Comparison of ENCODE assay signal across 14 cellular contexts in the genomic region with DNA sequence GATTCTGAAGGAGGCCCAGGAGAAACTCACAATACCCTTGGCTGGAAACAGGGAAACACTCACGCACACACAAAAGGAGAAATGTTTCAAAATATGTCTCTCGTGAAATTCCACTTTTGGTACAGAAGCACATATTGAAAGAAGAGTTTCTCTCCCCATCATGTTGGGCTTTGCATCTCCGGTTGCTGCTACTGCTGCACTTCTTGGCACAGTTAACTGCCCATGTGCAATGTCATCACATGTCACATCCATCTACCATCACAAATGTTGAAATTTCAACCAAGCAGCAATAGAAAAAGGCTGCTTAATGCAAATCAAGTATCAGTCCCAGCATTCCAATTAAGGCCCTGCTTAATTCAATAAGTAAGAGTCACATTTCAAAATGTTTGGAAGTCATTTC.
A peak's percentile ranks its signal among the peaks of the same experiment; 100 is the strongest.
DNase-seq lines count a peak whose midpoint lies in the region; ATAC-seq, FAIRE-seq and TF ChIP-seq lines count a peak whose summit lies in the region.
"Had no signal": no experiment of that assay in that cellular context is flagged by ENCODE, and none has a peak within 500 bp of the region (broad histone marks: within the 10 kb centered on the region; RNA-seq: fewer than 3 reads in every experiment).

No MANE protein-coding gene starts in this region.

- no peak overlapping the region for H2AFZ ChIP-seq in HepG2 (ENCODE audit: low read length)

- POLR2A ChIA-PET in HepG2 (lab: Yijun Ruan, JAX), result interaction anchor here (0.7 kb wide), 1 partner anchor 563 kb away, joined by 3 read pairs; no protein-coding TSS in a partner anchor

- H3K79me2 ChIP-seq in HepG2 (ENCODE audit: insufficient read depth, low read length), result peaks cover 49% of the 10 kb centered on the region

- TF ChIP-seq EP300 in HepG2 (IDR thresholded peaks at IDR 0.05; ENCODE audit: low read depth in 2 of 2, low read length in 2 of 2) (no peak), HepG2 (CRISPR knock-in tag; IDR thresholded peaks at IDR 0.05; ENCODE audit: borderline replicate concordance) (no peak)

- H3K4me1 ChIP-seq in adipocyte (ENCODE audit: control insufficient read depth, insufficient read depth, low read length) (peaks cover 80% of the 10 kb centered on the region), HepG2 (ENCODE audit: insufficient read depth, low read length) (peaks cover 80% of the 10 kb centered on the region), vagina (peaks cover 79% of the 10 kb centered on the region)

- H3K27me3 ChIP-seq in adipocyte (replicated peaks; ENCODE audit: control insufficient read depth, insufficient read depth, low read length) (no peaks in the 10 kb centered on the region), HepG2 (ENCODE audit: control insufficient read depth in 1 of 2, insufficient read depth in 2 of 2, low read length in 2 of 2) (no peaks in the 10 kb centered on the region), vagina (no peaks in the 10 kb centered on the region)

- BruUV-seq in HepG2 (replicated peaks; lab: Mats Ljungman, UMichigan), result TSS peak; percentile 5

- H3K4me2 ChIP-seq in HepG2 (ENCODE audit: low read depth, low read length), result no peak overlapping the region

- intact Hi-C loops in HepG2 (cut with micrococcal nuclease; ENCODE audit: unreplicated experiment) (loop anchor here (5.0 kb wide), 1 partner anchor 136 kb away; no protein-coding TSS in a partner anchor), vagina (cut with DNase I) (no loop called here)

- H3K9ac ChIP-seq in adipocyte (ENCODE audit: low read length), result peak overlapping the region; percentile 65
- H3K9ac ChIP-seq in HepG2 (ENCODE audit: insufficient read depth, low read depth, low read length), result no peak overlapping the region

- no peak for ATAC-seq in HepG2
- ATAC-seq: SK-N-SH treated with all-trans-retinoic acid at 6 μM for 48 hours had no signal

- DNase-seq in NCI-H2107 treated with DMSO at 0.1 percent for 48 hours (lab: John Stamatoyannopoulos, UW; ENCODE audit: unreplicated experiment) (peak; percentile 48), NCI-H2107 (lab: John Stamatoyannopoulos, UW) (no peak), adipocyte (ENCODE audit: low read depth) (no peak), HepG2 (ENCODE audit: low spot score) (no peak), vagina (ENCODE audit: extremely low spot score in 2 of 2) (no peak), DMS79 (lab: John Stamatoyannopoulos, UW) (no peak), CD1c-positive myeloid dendritic cell (ENCODE audit: extremely low spot score) (no peak), NCI-H82 (lab: John Stamatoyannopoulos, UW) (no peak)
- DNase-seq: CD4-positive, alpha-beta T cell; KG1; NCI-H2227 treated with DMSO at 0.1 percent for 48 hours; Right ventricle myocardium superior had no signal

- H3K27ac ChIP-seq in HepG2 (ENCODE audit: extremely low read length, insufficient read depth, low read length) (peak overlapping the region; percentile 49), vagina (peak overlapping the region; percentile 10)

- H3K36me3 ChIP-seq in adipocyte (ENCODE audit: control insufficient read depth, insufficient read depth, low read length, severe bottlenecking) (peaks cover 74% of the 10 kb centered on the region), HepG2 (replicated peaks in 1 of 2; ENCODE audit: control insufficient read depth in 1 of 2, insufficient read depth in 2 of 2, low read length in 2 of 2) (peaks cover 28 to 83% of the 10 kb centered on the region in 2 experiments), vagina (peaks cover 0 to 19% of the 10 kb centered on the region in 2 donors)

- TF ChIP-seq POLR2A in HepG2 (IDR thresholded peaks at IDR 0.05; ENCODE audit: insufficient read depth in 1 of 2, low read depth in 2 of 2, low read length in 2 of 2), result no peak
- no peak for TF ChIP-seq POLR2A in vagina (IDR thresholded peaks at IDR 0.05)

- CTCF ChIA-PET in HepG2 (lab: Yijun Ruan, JAX; ENCODE audit: low intra/inter-chr PET ratio, low total read pairs), result no interaction called here

- WGBS in HepG2 (ENCODE audit: low lambda C conversion rate), result 87% methylated on average over 3 of the region's 3 CpGs

- H3K9me3 ChIP-seq in adipocyte (ENCODE audit: control insufficient read depth, low read length) (no peaks in the 10 kb centered on the region), HepG2 (ENCODE audit: low read length) (no peaks in the 10 kb centered on the region), vagina (no peaks in the 10 kb centered on the region)

- in situ Hi-C loops in HepG2 (cut with HindIII; ENCODE audit: extremely low pct_ligation_motif_present, low pct_unique_long_range_greater_than_20kb), result no loop called here

- H4K20me1 ChIP-seq in HepG2 (ENCODE audit: insufficient read depth, low read length), result peaks cover 15% of the 10 kb centered on the region

- TF ChIP-seq CTCF in HepG2 (CRISPR knock-in tag; IDR thresholded peaks at IDR 0.05), result no peak
- no peak for TF ChIP-seq CTCF in vagina (IDR thresholded peaks at IDR 0.05)

- H3K4me3 ChIP-seq in adipocyte (ENCODE audit: low read length), result peak overlapping the region; percentile 55
- H3K4me3 ChIP-seq in HepG2 (replicated peaks in 1 of 3; ENCODE audit: insufficient read depth in 1 of 3, low read depth in 2 of 3, low read length in 3 of 3), result no peak overlapping the region
- no peak overlapping the region for H3K4me3 ChIP-seq in vagina

- no peak for TF ChIP-seq RAD21 in HepG2 (CRISPR knock-in tag; IDR thresholded peaks at IDR 0.05)

- no peak for FAIRE-seq in HepG2 (lab: Jason Lieb, UNC)
- FAIRE-seq: H54 had no signal

TF ChIP-seq in HepG2, 621 proteins besides CTCF, POLR2A, EP300 and RAD21:
- TF ChIP-seq, protein P1, sequence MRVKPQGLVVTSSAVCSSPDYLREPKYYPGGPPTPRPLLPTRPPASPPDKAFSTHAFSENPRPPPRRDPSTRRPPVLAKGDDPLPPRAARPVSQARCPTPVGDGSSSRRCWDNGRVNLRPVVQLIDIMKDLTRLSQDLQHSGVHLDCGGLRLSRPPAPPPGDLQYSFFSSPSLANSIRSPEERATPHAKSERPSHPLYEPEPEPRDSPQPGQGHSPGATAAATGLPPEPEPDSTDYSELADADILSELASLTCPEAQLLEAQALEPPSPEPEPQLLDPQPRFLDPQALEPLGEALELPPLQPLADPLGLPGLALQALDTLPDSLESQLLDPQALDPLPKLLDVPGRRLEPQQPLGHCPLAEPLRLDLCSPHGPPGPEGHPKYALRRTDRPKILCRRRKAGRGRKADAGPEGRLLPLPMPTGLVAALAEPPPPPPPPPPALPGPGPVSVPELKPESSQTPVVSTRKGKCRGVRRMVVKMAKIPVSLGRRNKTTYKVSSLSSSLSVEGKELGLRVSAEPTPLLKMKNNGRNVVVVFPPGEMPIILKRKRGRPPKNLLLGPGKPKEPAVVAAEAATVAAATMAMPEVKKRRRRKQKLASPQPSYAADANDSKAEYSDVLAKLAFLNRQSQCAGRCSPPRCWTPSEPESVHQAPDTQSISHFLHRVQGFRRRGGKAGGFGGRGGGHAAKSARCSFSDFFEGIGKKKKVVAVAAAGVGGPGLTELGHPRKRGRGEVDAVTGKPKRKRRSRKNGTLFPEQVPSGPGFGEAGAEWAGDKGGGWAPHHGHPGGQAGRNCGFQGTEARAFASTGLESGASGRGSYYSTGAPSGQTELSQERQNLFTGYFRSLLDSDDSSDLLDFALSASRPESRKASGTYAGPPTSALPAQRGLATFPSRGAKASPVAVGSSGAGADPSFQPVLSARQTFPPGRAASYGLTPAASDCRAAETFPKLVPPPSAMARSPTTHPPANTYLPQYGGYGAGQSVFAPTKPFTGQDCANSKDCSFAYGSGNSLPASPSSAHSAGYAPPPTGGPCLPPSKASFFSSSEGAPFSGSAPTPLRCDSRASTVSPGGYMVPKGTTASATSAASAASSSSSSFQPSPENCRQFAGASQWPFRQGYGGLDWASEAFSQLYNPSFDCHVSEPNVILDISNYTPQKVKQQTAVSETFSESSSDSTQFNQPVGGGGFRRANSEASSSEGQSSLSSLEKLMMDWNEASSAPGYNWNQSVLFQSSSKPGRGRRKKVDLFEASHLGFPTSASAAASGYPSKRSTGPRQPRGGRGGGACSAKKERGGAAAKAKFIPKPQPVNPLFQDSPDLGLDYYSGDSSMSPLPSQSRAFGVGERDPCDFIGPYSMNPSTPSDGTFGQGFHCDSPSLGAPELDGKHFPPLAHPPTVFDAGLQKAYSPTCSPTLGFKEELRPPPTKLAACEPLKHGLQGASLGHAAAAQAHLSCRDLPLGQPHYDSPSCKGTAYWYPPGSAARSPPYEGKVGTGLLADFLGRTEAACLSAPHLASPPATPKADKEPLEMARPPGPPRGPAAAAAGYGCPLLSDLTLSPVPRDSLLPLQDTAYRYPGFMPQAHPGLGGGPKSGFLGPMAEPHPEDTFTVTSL (CRISPR knock-in tag; IDR thresholded peaks at IDR 0.05; ENCODE audit: borderline replicate concordance), result no peak
- TF ChIP-seq NFE2L2 (IDR thresholded peaks at IDR 0.05; ENCODE audit: low read length), result no peak
